Comparison of ENCODE assay signal across 27 cellular contexts in genomic region chr1:51168946-51169345, GRCh38.
"Had no signal": no experiment of that assay in that cellular context is flagged by ENCODE, and none has a peak within 500 bp of the region (broad histone marks: within the 10 kb centered on the region; RNA-seq: fewer than 3 reads in every experiment).

No MANE protein-coding gene starts in this region.

- H3K4me2 ChIP-seq: hepatocyte had no signal

- H3K27me3 ChIP-seq: adrenal gland, hepatocyte, pancreas, testis, uterus had no signal

- H3K36me3 ChIP-seq: adrenal gland, neutrophil, pancreas, uterus had no signal

- DNase-seq: activated B cell treated with CpG ODN at 0.5 μM for 24 hours; activated CD4-positive, alpha-beta T cell treated with anti-CD3 and anti-CD28 coated beads for 36 hours; activated CD4-positive, alpha-beta T cell treated with anti-CD3 and anti-CD28 coated beads, Interleukin-2, amount 50 U/mL, for 4 hours; activated CD8-positive, alpha-beta memory T cell treated with anti-CD3 and anti-CD28 coated beads for 24 hours; activated CD8-positive, alpha-beta memory T cell treated with anti-CD3 and anti-CD28 coated beads, Interleukin-2, amount 50 U/mL, for 4 hours; activated T-cell treated with anti-CD3 and anti-CD28 coated beads, Interleukin-2, amount 50 U/mL, for 24 hours; adrenal gland; central memory CD4-positive, alpha-beta T cell; dermis blood vessel endothelial cell; effector memory CD4-positive, alpha-beta T cell; foreskin melanocyte; glutamatergic neuron; left ventricle myocardium superior; pancreas; right cardiac atrium; stimulated activated CD4-positive, alpha-beta T cell treated with anti-CD3 and anti-CD28 coated beads, Interleukin-15, amount 100 ng/mL, for 24 hours; stimulated activated CD4-positive, alpha-beta T cell treated with anti-CD3 and anti-CD28 coated beads, Interleukin-2, amount 100 ng/mL, for 48 hours; stimulated activated naive CD4-positive, alpha-beta T cell; T-helper 9 cell; testis; trophoblast cell; uterus had no signal

- H3K9me3 ChIP-seq: adrenal gland, neutrophil, pancreas, testis, uterus had no signal

- H3K4me3 ChIP-seq: adrenal gland, hepatocyte, pancreas, skin epidermis, testis, uterus had no signal

- ATAC-seq: activated CD4-positive, alpha-beta T cell treated with anti-CD3 and anti-CD28 coated beads for 36 hours; left ventricle myocardium superior; pancreas; right cardiac atrium had no signal

- H3K4me1 ChIP-seq: adrenal gland, pancreas, testis, uterus had no signal

- FAIRE-seq: astrocyte, islet of Langerhans, pancreas had no signal

- H3K27ac ChIP-seq: adrenal gland, hepatocyte, neutrophil, pancreas, skin epidermis, testis, uterus had no signal
